8 cellular contexts compared by ENCODE assay signal in the genomic region with DNA sequence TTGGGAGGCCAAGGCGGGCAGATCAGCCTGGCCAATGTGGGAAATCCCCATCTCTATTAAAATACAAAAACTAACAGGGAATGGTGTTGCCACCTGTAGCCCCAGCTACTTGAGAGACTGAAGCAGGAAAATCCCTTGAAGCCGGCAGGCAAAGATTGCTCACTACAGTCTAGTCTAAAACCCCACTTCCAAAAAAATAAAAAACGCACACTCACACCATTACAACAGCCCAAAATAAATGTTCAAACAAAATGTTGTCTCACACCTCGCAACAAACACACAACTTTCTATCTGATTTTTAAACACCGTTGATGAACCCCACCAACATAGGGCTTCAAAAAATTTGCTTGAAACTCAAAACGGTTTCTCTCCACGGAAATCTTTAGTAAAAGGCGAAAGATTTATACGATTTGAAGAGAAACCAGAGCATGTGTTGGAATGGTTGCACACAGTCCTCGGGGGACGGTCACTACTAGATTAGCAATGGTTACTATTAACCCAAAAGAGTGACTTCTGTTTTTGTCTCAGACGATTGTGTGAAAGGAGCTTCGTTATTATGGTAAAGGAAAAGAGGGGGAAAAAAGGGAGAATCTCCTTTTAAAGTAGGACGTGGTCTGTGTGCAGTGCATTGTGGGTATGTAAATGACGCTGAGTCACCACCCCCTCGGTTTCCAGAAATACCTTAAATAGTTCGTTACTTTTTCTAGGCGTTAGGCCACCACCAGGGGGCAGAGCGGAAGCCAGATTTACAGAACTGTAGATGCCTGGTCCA. TPM values are rescaled to one million over a fixed set of nuclear protein-coding genes. Genes with fewer than 3 reads are reported as not detected.
DNase-seq lines count a peak whose midpoint lies in the region; ATAC-seq and TF ChIP-seq lines count a peak whose summit lies in the region.

A gene (minus strand): TSS at position 430 of the 772 bp plus-strand sequence.

- TF ChIP-seq POLR2A in lower leg skin (IDR thresholded peaks at IDR 0.05) = peak in 1 of 2 donors; percentile 36

- ATAC-seq in GM19395 (IDR thresholded peaks at IDR 0.05; ENCODE audit: unreplicated experiment) (peak; percentile 81), HG03558 (IDR thresholded peaks at IDR 0.05; ENCODE audit: extremely low read depth, unreplicated experiment) (peak; percentile 65)

- peak; percentile 98 for DNase-seq in CD1c-positive myeloid dendritic cell (ENCODE audit: extremely low spot score)
- peak; percentile 90 for DNase-seq in NCI-H69 (lab: John Stamatoyannopoulos, UW)
- DNase-seq in activated CD4-positive, alpha-beta T cell treated with anti-CD3 and anti-CD28 coated beads, Interleukin-2, amount 50 U/mL, for 1 hour = peak; percentile 95
- peak; percentile 83 to 99 (median 94) for DNase-seq in dorsolateral prefrontal cortex
- DNase-seq in lower leg skin (ENCODE audit: low spot score in 2 of 2) = peak; percentile 95 to 99
- peak; percentile 91 to 92 for DNase-seq in stimulated activated CD4-positive, alpha-beta T cell treated with anti-CD3 and anti-CD28 coated beads, Interleukin-4, amount 100 ng/mL, for 4 hours

- 0 to 1% methylated on average over 19 of the region's 19 CpGs for WGBS in lower leg skin, 2 donors

- intact Hi-C loops in dorsolateral prefrontal cortex (cut with DNase I) (loop anchor here (5.0 to 10.0 kb wide), 5 partner anchors 46 to 574 kb away; a partner anchor contains a TSS), lower leg skin (cut with DNase I; ENCODE audit: low total_unique reads) (no loop called here)

- peak; percentile 72 to 97 (median 84) for TF ChIP-seq CTCF in dorsolateral prefrontal cortex (IDR thresholded peaks at IDR 0.05 in 54 of 56, conservative IDR thresholded peaks at IDR 0.05 in 2 of 56; ENCODE audit: low read depth in 1 of 56, partially characterized antibody in 56 of 56)
- peak in 1 of 3 donors; percentile 81 for TF ChIP-seq CTCF in lower leg skin (IDR thresholded peaks at IDR 0.05)

- H3K27ac ChIP-seq in dorsolateral prefrontal cortex = peak within 1 kb of the TSS; percentile 78 to 99 (median 96)

- H3K27me3 ChIP-seq in dorsolateral prefrontal cortex = no peaks in the 10 kb centered on the region

- H3K4me3 ChIP-seq in dorsolateral prefrontal cortex = peak within 1 kb of the TSS in 58 of 59 donors; percentile 11 to 62 (median 44)
- H3K4me3 ChIP-seq in lower leg skin (ENCODE audit: low read depth, poor library complexity, severe bottlenecking) = no peak within 1 kb of the TSS

RNA-seq across cellular contexts. Expression of the gene that starts here (rescaled TPM):
- not detected for total RNA-seq in dorsolateral prefrontal cortex
- not detected for total RNA-seq in lower leg skin

Comparison
In these comparisons a context has a peak if more than half of its experiments do, and no peak if none do; other contexts are left out.
1. Peak in DNase-seq, H3K4me3 ChIP-seq and H3K27ac ChIP-seq in dorsolateral prefrontal cortex; RNA of the gene not detected or under 1 TPM.
2. Peak in DNase-seq in lower leg skin; RNA of the gene not detected or under 1 TPM.